38 cellular contexts compared by ENCODE assay signal in genomic region chrX:152960115-152960514, GRCh38. TPM values are rescaled to one million over a fixed set of nuclear protein-coding genes. Genes with fewer than 3 reads are reported as not detected.
"Had no signal": no experiment of that assay in that cellular context is flagged by ENCODE, and none has a peak within 500 bp of the region (broad histone marks: within the 10 kb centered on the region; RNA-seq: fewer than 3 reads in every experiment).

No MANE protein-coding gene starts in this region.

- H3K27me3 ChIP-seq: ascending aorta, body of pancreas, MG63 had no signal

- H3K4me3 ChIP-seq: ascending aorta, body of pancreas, breast epithelium, MG63, PC-9 had no signal

- H2AFZ ChIP-seq: PC-9 had no signal

- H3K27ac ChIP-seq: ascending aorta, body of pancreas, breast epithelium, PC-9, WERI-Rb-1 had no signal

- H3K36me3 ChIP-seq: breast epithelium, MG63, WERI-Rb-1 had no signal

- H3K4me1 ChIP-seq: ascending aorta, breast epithelium had no signal

- H3K4me2 ChIP-seq: PC-9 had no signal

- DNase-seq: activated CD4-positive, alpha-beta T cell treated with anti-CD3 and anti-CD28 coated beads for 1 hour; activated CD4-positive, alpha-beta T cell treated with anti-CD3 and anti-CD28 coated beads, Interleukin-2, amount 10 ng/mL, durations not matched to agents 24 days and 14 days; activated CD4-positive, alpha-beta T cell treated with anti-CD3 and anti-CD28 coated beads, Interleukin-2, amount 50 U/mL, for 4 hours; activated CD4-positive, CD25-positive, alpha-beta regulatory T cell; activated CD8-positive, alpha-beta T cell treated with anti-CD3 and anti-CD28 coated beads for 36 hours; activated gamma-delta T cell; activated naive CD4-positive, alpha-beta T cell treated with Interleukin-2 at 50 U/mL for 16 hours; activated naive CD8-positive, alpha-beta T cell treated with anti-CD3 and anti-CD28 coated beads, Interleukin-2, amount 10 ng/mL, durations not matched to agents 7 days and 5 days; activated T-cell treated with anti-CD3 and anti-CD28 coated beads, Interleukin-2, amount 50 U/mL, for 1 hour; activated T-cell treated with anti-CD3 and anti-CD28 coated beads, Interleukin-2, amount 50 U/mL, for 72 hours; amygdala; body of pancreas; caudate nucleus; cerebellar nuclear complex; Kasumi-1; MG63; NCI-H1048; NCI-H1105 treated with DMSO at 0.1 percent for 48 hours; NCI-H1436; NCI-H1694; NCI-H1930; NCI-H2081 treated with DMSO at 0.1 percent for 48 hours; NCI-H345; NCI-H524 treated with DMSO at 0.1 percent for 48 hours; NK-92 treated with Interleukin-12 subunit alpha and Interleukin-12 subunit beta, amount 100 ng/mL, for 24 hours; PC-9; Right ventricle myocardium superior; SW 1271; T-helper 1 cell; T-helper 2 cell; T-helper 9 cell; WERI-Rb-1 had no signal

- H3K9me3 ChIP-seq: ascending aorta, body of pancreas, breast epithelium, MG63 had no signal

- ATAC-seq: activated CD8-positive, alpha-beta T cell treated with anti-CD3 and anti-CD28 coated beads for 36 hours; activated T-cell treated with anti-CD3 and anti-CD28 coated beads, Interleukin-2, amount 50 U/mL, for 72 hours; body of pancreas had no signal

- FAIRE-seq: RCC 7860 had no signal

RNA-seq across cellular contexts. Expression of gene PNMA5, which starts 33.8 kb away (rescaled TPM):
- total RNA-seq: activated CD4-positive, alpha-beta T cell treated with anti-CD3 and anti-CD28 coated beads, Interleukin-2, amount 10 ng/mL, durations not matched to agents 24 days and 14 days; activated CD8-positive, alpha-beta memory T cell treated with anti-CD3 and anti-CD28 coated beads for 36 hours; activated CD8-positive, alpha-beta T cell treated with anti-CD3 and anti-CD28 coated beads for 36 hours; activated T-helper 2 cell treated with anti-CD3 and anti-CD28 coated beads, Interferon-gamma antibody, Interleukin-2, Interleukin-4, amounts not matched to agents 10 μg/mL and 5 μg/mL and 100 μg/mL, durations not matched to agents 14 hours and 24 hours and 36 hours; ascending aorta; body of pancreas; breast epithelium; NCI-H460; PC-9; Right ventricle myocardium superior had no signal
